ENCODE assay signal across 7 cellular contexts in the genomic region with DNA sequence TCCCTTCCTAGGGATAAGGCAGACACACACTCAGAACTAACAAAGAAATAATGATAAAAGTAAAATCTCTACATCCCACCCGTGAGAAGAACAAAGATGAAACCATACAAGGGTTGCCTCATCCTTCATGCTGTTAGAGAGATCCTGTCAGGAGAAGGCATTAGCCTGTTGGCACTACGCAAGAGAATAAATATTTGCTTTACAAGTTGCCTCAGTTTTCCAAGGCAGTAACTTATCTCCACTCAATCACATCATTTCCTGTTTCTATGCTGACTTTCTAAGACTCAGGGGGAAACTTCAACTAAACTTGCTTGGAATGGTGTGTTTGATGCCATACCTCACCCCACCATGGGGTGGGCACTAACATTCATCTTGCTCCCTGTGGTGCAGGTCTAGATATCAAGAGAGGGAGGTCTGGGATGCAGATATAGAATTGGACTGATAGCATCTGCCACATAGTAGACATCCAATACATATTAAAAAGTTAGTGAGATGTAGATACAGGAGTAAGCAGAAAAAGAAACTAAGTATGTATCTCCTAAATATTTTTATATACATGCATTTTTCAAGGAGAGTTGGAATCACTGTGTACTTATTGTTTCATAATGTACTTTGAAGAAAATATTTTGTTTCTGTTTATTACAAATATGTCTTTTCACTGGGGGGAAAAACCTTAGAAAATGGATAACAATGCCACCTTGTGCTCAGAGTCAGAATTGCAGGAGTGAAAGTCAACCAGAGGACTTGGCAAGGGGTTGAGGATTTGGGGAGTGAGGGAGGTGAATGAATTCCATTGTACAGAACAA. TPM values are rescaled to one million over a fixed set of nuclear protein-coding genes. Genes with fewer than 3 reads are reported as not detected.
A peak's percentile ranks its signal among the peaks of the same experiment; 100 is the strongest.
DNase-seq lines count a peak whose midpoint lies in the region; ATAC-seq lines count a peak whose summit lies in the region.

No MANE protein-coding gene starts in this region.

- DNase-seq in DMS53 (lab: John Stamatoyannopoulos, UW): peak; percentile 58
- DNase-seq in NCI-H2029 (lab: John Stamatoyannopoulos, UW): peak; percentile 1
- DNase-seq in astrocyte of the hippocampus (ENCODE audit: low read depth, low spot score): peak; percentile 54
- DNase-seq in left lobe of liver (ENCODE audit: low spot score): peak; percentile 41
- DNase-seq in HK-2 (ENCODE audit: unreplicated experiment): no peak
- DNase-seq in NCI-H1048 (lab: John Stamatoyannopoulos, UW): no peak

- ATAC-seq in GM18907 (IDR thresholded peaks at IDR 0.05; ENCODE audit: unreplicated experiment) (peak; percentile 70), left lobe of liver (peak; percentile 91)

RNA-seq across cellular contexts. Expression of a gene that starts 57.2 kb away (rescaled TPM):
- total RNA-seq in left lobe of liver: 1.8 TPM

Comparison
In these comparisons a context has a peak if more than half of its experiments do, and no peak if none do; other contexts are left out.
1. DNase-seq: peak in DMS53 (single experiment), NCI-H2029 (single experiment), astrocyte of the hippocampus (single experiment) and left lobe of liver (single experiment); none in HK-2 (single experiment) and NCI-H1048 (single experiment).